ENCODE assay signal across 12 cellular contexts in the genomic region with DNA sequence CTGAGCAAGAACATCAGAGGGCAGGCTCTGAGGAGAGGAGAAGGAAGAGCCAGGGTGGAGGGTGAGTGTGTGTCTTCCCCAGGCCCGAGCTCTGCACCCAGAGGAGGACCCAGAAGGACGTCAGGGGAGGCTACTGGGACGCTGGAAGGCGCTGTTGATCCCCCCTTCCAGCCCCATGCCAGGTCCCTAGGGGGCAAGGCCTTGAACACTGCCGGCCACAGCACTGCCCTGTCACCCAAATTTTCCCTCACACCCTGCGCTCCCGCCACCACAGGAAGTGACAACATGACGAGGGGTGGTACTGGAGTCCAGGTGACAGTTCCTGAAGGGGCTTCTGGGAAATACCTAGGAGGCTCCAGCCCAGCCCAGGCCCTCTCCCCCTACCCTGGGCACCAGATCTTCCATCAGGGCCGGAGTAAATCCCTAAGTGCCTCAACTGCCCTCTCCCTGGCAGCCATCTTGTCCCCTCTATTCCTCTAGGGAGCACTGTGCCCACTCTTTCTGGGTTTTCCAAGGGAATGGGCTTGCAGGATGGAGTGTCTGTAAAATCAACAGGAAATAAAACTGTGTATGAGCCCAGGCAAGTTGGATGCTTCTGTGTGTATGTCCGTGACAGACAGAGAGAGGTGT. TPM values are rescaled to one million over a fixed set of nuclear protein-coding genes. Genes with fewer than 3 reads are reported as not detected.
DNase-seq lines count a peak whose midpoint lies in the region; ATAC-seq, FAIRE-seq and TF ChIP-seq lines count a peak whose summit lies in the region.
"Had no signal": no experiment of that assay in that cellular context is flagged by ENCODE, and none has a peak within 500 bp of the region (broad histone marks: within the 10 kb centered on the region; RNA-seq: fewer than 3 reads in every experiment).

No MANE protein-coding gene starts in this region.

- no peak overlapping the region for H2AFZ ChIP-seq in endothelial cell of umbilical vein (ENCODE audit: low read depth, low read length)

- H3K79me2 ChIP-seq in endothelial cell of umbilical vein (ENCODE audit: control insufficient read depth, insufficient read depth, low read length) = no peaks in the 10 kb centered on the region

- CTCF ChIA-PET in activated B cell treated with CpG ODN at 0.5 μM for 24 hours (lab: Charles Lee) = interaction anchor here (1.0 to 4.6 kb wide), 11 partner anchors 19 to 274 kb away, joined by 3 to 34 read pairs (median 6); a partner anchor contains a TSS
- CTCF ChIA-PET in endothelial cell of umbilical vein (lab: Charles Lee) = interaction anchor here (0.6 to 8.7 kb wide), 9 partner anchors 9 to 269 kb away, joined by 3 to 237 read pairs (median 4); a partner anchor contains a TSS

- BruUV-seq in endothelial cell of umbilical vein (replicated peaks; lab: Mats Ljungman, UMichigan) = no TSS peak

- ATAC-seq in activated B cell treated with CpG ODN at 0.5 μM for 24 hours (ENCODE audit: low read depth) = no peak
- ATAC-seq in HG02870 (IDR thresholded peaks at IDR 0.05; ENCODE audit: unreplicated experiment) = no peak

- no peak for TF ChIP-seq CTCF in activated B cell treated with CpG ODN at 0.5 μM for 24 hours (IDR thresholded peaks at IDR 0.05)
- TF ChIP-seq CTCF in endothelial cell of umbilical vein (IDR thresholded peaks at IDR 0.05; ENCODE audit: extremely low read depth in 1 of 2, insufficient read depth in 1 of 2, low read depth in 1 of 2, low read length in 2 of 2) = no peak
- TF ChIP-seq CTCF in brain microvascular endothelial cell (IDR thresholded peaks at IDR 0.05; ENCODE audit: low read depth, low read length, missing control alignments) = no peak

- no peak overlapping the region for H3K27ac ChIP-seq in endothelial cell of umbilical vein (ENCODE audit: insufficient read depth, low read depth, low read length)
- peak overlapping the region; percentile 83 for H3K27ac ChIP-seq in temporal lobe (ENCODE audit: low read depth, low read length)
- H3K27ac ChIP-seq in brain microvascular endothelial cell = no peak overlapping the region

- peak overlapping the region; percentile 93 for H3K4me3 Mint-ChIP-seq in activated CD4-positive, alpha-beta T cell treated with anti-CD3 and anti-CD28 coated beads, Interleukin-2, amount 10 ng/mL, durations not matched to agents 24 days and 14 days
- H3K4me3 Mint-ChIP-seq in activated B cell treated with CpG ODN at 0.5 μM for 24 hours = no peak overlapping the region

- peak overlapping the region; percentile 66 for H3K27ac Mint-ChIP-seq in activated CD4-positive, alpha-beta T cell treated with anti-CD3 and anti-CD28 coated beads, Interleukin-2, amount 10 ng/mL, durations not matched to agents 24 days and 14 days
- peak overlapping the region; percentile 7 for H3K27ac Mint-ChIP-seq in activated B cell treated with CpG ODN at 0.5 μM for 24 hours

- dilution Hi-C loops in endothelial cell of umbilical vein (cut with MboI; ENCODE audit: extremely low pct_ligation_motif_present, low sequenced_read_pairs) = no loop called here

- H3K27me3 Mint-ChIP-seq in activated CD4-positive, alpha-beta T cell treated with anti-CD3 and anti-CD28 coated beads, Interleukin-2, amount 10 ng/mL, durations not matched to agents 24 days and 14 days = peaks cover 40% of the 10 kb centered on the region
- peaks cover 33% of the 10 kb centered on the region for H3K27me3 Mint-ChIP-seq in activated B cell treated with CpG ODN at 0.5 μM for 24 hours

- H4K20me1 ChIP-seq in endothelial cell of umbilical vein (replicated peaks; ENCODE audit: control insufficient read depth, extremely low read depth, insufficient read depth, low read length) = no peaks in the 10 kb centered on the region

- POLR2A ChIA-PET in activated B cell treated with CpG ODN at 0.5 μM for 24 hours (lab: Charles Lee) (interaction anchor here (1.4 kb wide), 1 partner anchor 69 kb away, joined by 4 read pairs; a partner anchor contains a TSS), endothelial cell of umbilical vein (lab: Charles Lee) (interaction anchor here (4.5 kb wide), 1 partner anchor 17 kb away, joined by 32 read pairs; a partner anchor contains a TSS)

- H3K9me3 Mint-ChIP-seq in activated CD4-positive, alpha-beta T cell treated with anti-CD3 and anti-CD28 coated beads, Interleukin-2, amount 10 ng/mL, durations not matched to agents 24 days and 14 days = no peaks in the 10 kb centered on the region
- H3K9me3 Mint-ChIP-seq in activated B cell treated with CpG ODN at 0.5 μM for 24 hours = no peaks in the 10 kb centered on the region

- H3K9ac ChIP-seq in endothelial cell of umbilical vein (replicated peaks; ENCODE audit: extremely low read depth, insufficient read depth, low read length) = no peak overlapping the region

- TF ChIP-seq POLR2A in endothelial cell of umbilical vein (IDR thresholded peaks at IDR 0.05; ENCODE audit: low read depth, low read length) = no peak

- no peaks in the 10 kb centered on the region for H3K9me1 ChIP-seq in endothelial cell of umbilical vein (replicated peaks; ENCODE audit: control insufficient read depth, extremely low read depth, insufficient read depth, low read length)

- in situ Hi-C loops in brain microvascular endothelial cell (cut with HindIII; ENCODE audit: low pct_ligation_motif_present, low sequenced_read_pairs) = no loop called here

- H3K36me3 Mint-ChIP-seq in activated CD4-positive, alpha-beta T cell treated with anti-CD3 and anti-CD28 coated beads, Interleukin-2, amount 10 ng/mL, durations not matched to agents 24 days and 14 days (ENCODE audit: low read depth) = no peaks in the 10 kb centered on the region
- no peaks in the 10 kb centered on the region for H3K36me3 Mint-ChIP-seq in activated B cell treated with CpG ODN at 0.5 μM for 24 hours (ENCODE audit: low read depth)

- DNase-seq in activated CD4-positive, alpha-beta T cell treated with anti-CD3 and anti-CD28 coated beads, Interleukin-2, amount 10 ng/mL, durations not matched to agents 24 days and 14 days = no peak
- no peak for DNase-seq in activated CD4-positive, alpha-beta T cell treated with anti-CD3 and anti-CD28 coated beads for 48 hours
- DNase-seq in activated B cell treated with CpG ODN at 0.5 μM for 24 hours (no peak), endothelial cell of umbilical vein (ENCODE audit: low read depth, low spot score) (no peak), cerebellum (ENCODE audit: low spot score) (no peak), brain microvascular endothelial cell (no peak)
- DNase-seq: activated gamma-delta T cell treated with Interleukin-2 at 50 U/mL for 16 hours, HCEC 1CT had no signal

- intact Hi-C loops in activated CD4-positive, alpha-beta T cell treated with anti-CD3 and anti-CD28 coated beads, Interleukin-2, amount 10 ng/mL, durations not matched to agents 24 days and 14 days (cut with micrococcal nuclease) = no loop called here
- intact Hi-C loops in activated B cell treated with CpG ODN at 0.5 μM for 24 hours (cut with micrococcal nuclease) (no loop called here), endothelial cell of umbilical vein (cut with micrococcal nuclease) (no loop called here)

- H3K27me3 ChIP-seq in endothelial cell of umbilical vein (ENCODE audit: control insufficient read depth in 2 of 2, insufficient read depth in 2 of 2, low read length in 2 of 2) = peaks cover 3 to 9% of the 10 kb centered on the region in 2 experiments
- H3K27me3 ChIP-seq in brain microvascular endothelial cell (replicated peaks) = peaks cover 9% of the 10 kb centered on the region

- peaks cover 54% of the 10 kb centered on the region for H3K4me1 Mint-ChIP-seq in activated CD4-positive, alpha-beta T cell treated with anti-CD3 and anti-CD28 coated beads, Interleukin-2, amount 10 ng/mL, durations not matched to agents 24 days and 14 days
- H3K4me1 Mint-ChIP-seq in activated B cell treated with CpG ODN at 0.5 μM for 24 hours = peaks cover 79% of the 10 kb centered on the region

- peak overlapping the region; percentile 51 for H3K4me2 ChIP-seq in endothelial cell of umbilical vein (ENCODE audit: insufficient read depth, low read length)

- H3K9me3 ChIP-seq in endothelial cell of umbilical vein (replicated peaks; ENCODE audit: control insufficient read depth, insufficient read depth, low read length) = no peaks in the 10 kb centered on the region

- peaks cover 56% of the 10 kb centered on the region for H3K4me1 ChIP-seq in endothelial cell of umbilical vein (ENCODE audit: control insufficient read depth, extremely low read depth, insufficient read depth, low read length)

- H3K4me3 ChIP-seq in endothelial cell of umbilical vein (replicated peaks in 1 of 3; ENCODE audit: insufficient read depth in 1 of 3, low read depth in 1 of 3, low read length in 3 of 3) (no peak overlapping the region), brain microvascular endothelial cell (ENCODE audit: low read depth, low read length) (no peak overlapping the region)

- no peak for FAIRE-seq in endothelial cell of umbilical vein (lab: Jason Lieb, UNC)
- FAIRE-seq: islet of Langerhans had no signal

- no peaks in the 10 kb centered on the region for H3K36me3 ChIP-seq in endothelial cell of umbilical vein (ENCODE audit: control insufficient read depth in 2 of 2, extremely low read depth in 1 of 2, insufficient read depth in 2 of 2, low read length in 2 of 2)
- H3K36me3 ChIP-seq in brain microvascular endothelial cell (replicated peaks) = no peaks in the 10 kb centered on the region

RNA-seq across cellular contexts. Expression of a gene that starts 17.1 kb away (rescaled TPM):
- total RNA-seq in activated CD4-positive, alpha-beta T cell treated with anti-CD3 and anti-CD28 coated beads, Interleukin-2, amount 10 ng/mL, durations not matched to agents 24 days and 14 days = not detected in 2 replicates
- total RNA-seq in activated B cell treated with CpG ODN at 0.5 μM for 24 hours = 0.27 and 0.51 TPM in 2 replicates
- total RNA-seq in endothelial cell of umbilical vein = not detected in 2 replicates
- 0.14 and 0.15 TPM in 2 replicates for polyA plus RNA-seq in endothelial cell of umbilical vein
- polyA plus RNA-seq in endothelial cell of umbilical vein (2011; cell fraction: cytosol; rRNA removed) = 0.05 and 0.14 TPM in 2 replicates
- 0.07 TPM in 1 of 2 replicates, not detected in the other for polyA plus RNA-seq in endothelial cell of umbilical vein (2011; cell fraction: nucleus; rRNA removed)
- polyA plus RNA-seq in endothelial cell of umbilical vein (2012) = 0.08 and 0.15 TPM in 2 replicates
- 0.15 TPM in 1 of 2 replicates, not detected in the other for polyA minus RNA-seq in endothelial cell of umbilical vein
- polyA minus RNA-seq in endothelial cell of umbilical vein (2011; cell fraction: cytosol; rRNA and poly(A)+ RNA removed) = not detected
- polyA minus RNA-seq in endothelial cell of umbilical vein (2011; cell fraction: nucleus; rRNA and poly(A)+ RNA removed) = not detected in 2 replicates
- total RNA-seq in temporal lobe = 98.8 TPM
- 106 TPM for total RNA-seq in cerebellum
- total RNA-seq: omental fat pad had no signal

RNA-seq across cellular contexts. Expression of a gene that starts 18.1 kb away (rescaled TPM):
- 0.05 TPM in 2 replicates for total RNA-seq in activated CD4-positive, alpha-beta T cell treated with anti-CD3 and anti-CD28 coated beads, Interleukin-2, amount 10 ng/mL, durations not matched to agents 24 days and 14 days
- total RNA-seq in activated B cell treated with CpG ODN at 0.5 μM for 24 hours (not detected in 2 replicates), endothelial cell of umbilical vein (269 and 274 TPM in 2 replicates), temporal lobe (47.2 TPM), cerebellum (45.5 TPM)
- polyA plus RNA-seq in endothelial cell of umbilical vein = 15.5 and 19.4 TPM in 2 replicates
- polyA plus RNA-seq in endothelial cell of umbilical vein (2011; cell fraction: cytosol; rRNA removed) = 34.7 and 34.8 TPM in 2 replicates
- polyA plus RNA-seq in endothelial cell of umbilical vein (2011; cell fraction: nucleus; rRNA removed) = 54.3 and 59.9 TPM in 2 replicates
- 91.3 and 128 TPM in 2 replicates for polyA plus RNA-seq in endothelial cell of umbilical vein (2012)
- 27.1 and 31.8 TPM in 2 replicates for polyA minus RNA-seq in endothelial cell of umbilical vein
- 1.3 TPM for polyA minus RNA-seq in endothelial cell of umbilical vein (2011; cell fraction: cytosol; rRNA and poly(A)+ RNA removed)
- 14.7 and 17.6 TPM in 2 replicates for polyA minus RNA-seq in endothelial cell of umbilical vein (2011; cell fraction: nucleus; rRNA and poly(A)+ RNA removed)

RNA-seq across cellular contexts. Expression of a gene that starts 39.8 kb away (rescaled TPM):
- not detected in 2 replicates for total RNA-seq in activated CD4-positive, alpha-beta T cell treated with anti-CD3 and anti-CD28 coated beads, Interleukin-2, amount 10 ng/mL, durations not matched to agents 24 days and 14 days
- total RNA-seq in activated B cell treated with CpG ODN at 0.5 μM for 24 hours (not detected in 2 replicates), endothelial cell of umbilical vein (not detected in 2 replicates), temporal lobe (0.98 TPM), cerebellum (1.3 TPM)
- polyA plus RNA-seq in endothelial cell of umbilical vein = 0.14 TPM in 1 of 2 replicates, not detected in the other
- not detected in 2 replicates for polyA plus RNA-seq in endothelial cell of umbilical vein (2011; cell fraction: cytosol; rRNA removed)
- 0.68 and 0.70 TPM in 2 replicates for polyA plus RNA-seq in endothelial cell of umbilical vein (2011; cell fraction: nucleus; rRNA removed)
- not detected in 2 replicates for polyA plus RNA-seq in endothelial cell of umbilical vein (2012)
- not detected in 2 replicates for polyA minus RNA-seq in endothelial cell of umbilical vein
- polyA minus RNA-seq in endothelial cell of umbilical vein (2011; cell fraction: cytosol; rRNA and poly(A)+ RNA removed) = not detected
- polyA minus RNA-seq in endothelial cell of umbilical vein (2011; cell fraction: nucleus; rRNA and poly(A)+ RNA removed) = not detected in 2 replicates

RNA-seq across cellular contexts. Expression of a gene that starts 46.3 kb away (rescaled TPM):
- 0.62 and 1.4 TPM in 2 replicates for total RNA-seq in activated CD4-positive, alpha-beta T cell treated with anti-CD3 and anti-CD28 coated beads, Interleukin-2, amount 10 ng/mL, durations not matched to agents 24 days and 14 days
- total RNA-seq in activated B cell treated with CpG ODN at 0.5 μM for 24 hours (0.55 and 0.66 TPM in 2 replicates), endothelial cell of umbilical vein (1.0 and 2.6 TPM in 2 replicates), temporal lobe (7.1 TPM), cerebellum (9.6 TPM)
- polyA plus RNA-seq in endothelial cell of umbilical vein = 0.21 and 0.32 TPM in 2 replicates
- polyA plus RNA-seq in endothelial cell of umbilical vein (2011; cell fraction: cytosol; rRNA removed) = 0.37 and 0.45 TPM in 2 replicates
- 1.2 and 2.1 TPM in 2 replicates for polyA plus RNA-seq in endothelial cell of umbilical vein (2011; cell fraction: nucleus; rRNA removed)
- polyA plus RNA-seq in endothelial cell of umbilical vein (2012) = 0.37 and 0.88 TPM in 2 replicates
- not detected in 2 replicates for polyA minus RNA-seq in endothelial cell of umbilical vein
- polyA minus RNA-seq in endothelial cell of umbilical vein (2011; cell fraction: cytosol; rRNA and poly(A)+ RNA removed) = 2.4 TPM
- 0.82 TPM in 1 of 2 replicates, not detected in the other for polyA minus RNA-seq in endothelial cell of umbilical vein (2011; cell fraction: nucleus; rRNA and poly(A)+ RNA removed)

RNA-seq across cellular contexts. Expression of a gene that starts 57.8 kb away (rescaled TPM):
- 99.0 and 99.2 TPM in 2 replicates for total RNA-seq in activated CD4-positive, alpha-beta T cell treated with anti-CD3 and anti-CD28 coated beads, Interleukin-2, amount 10 ng/mL, durations not matched to agents 24 days and 14 days
- total RNA-seq in activated B cell treated with CpG ODN at 0.5 μM for 24 hours (64.6 and 71.8 TPM in 2 replicates), endothelial cell of umbilical vein (29.2 and 32.0 TPM in 2 replicates), temporal lobe (5.4 TPM), cerebellum (10.1 TPM)
- 15.5 and 22.4 TPM in 2 replicates for polyA plus RNA-seq in endothelial cell of umbilical vein
- polyA plus RNA-seq in endothelial cell of umbilical vein (2011; cell fraction: cytosol; rRNA removed) = 30.0 and 42.1 TPM in 2 replicates
- 46.6 and 52.0 TPM in 2 replicates for polyA plus RNA-seq in endothelial cell of umbilical vein (2011; cell fraction: nucleus; rRNA removed)
- polyA plus RNA-seq in endothelial cell of umbilical vein (2012) = 39.0 and 64.5 TPM in 2 replicates
- polyA minus RNA-seq in endothelial cell of umbilical vein = 38.2 and 48.0 TPM in 2 replicates
- polyA minus RNA-seq in endothelial cell of umbilical vein (2011; cell fraction: cytosol; rRNA and poly(A)+ RNA removed) = 37.6 TPM
- 26.2 and 46.5 TPM in 2 replicates for polyA minus RNA-seq in endothelial cell of umbilical vein (2011; cell fraction: nucleus; rRNA and poly(A)+ RNA removed)

Comparison
In these comparisons a context has a peak if more than half of its experiments do, and no peak if none do; other contexts are left out.
1. RNA of a gene that starts 17.1 kb away (total RNA-seq): 106 TPM in cerebellum (single experiment) and 98.8 TPM in temporal lobe (single experiment); 0.27 to 0.51 TPM in activated B cell treated with CpG ODN at 0.5 μM for 24 hours, not detected in activated CD4-positive, alpha-beta T cell treated with anti-CD3 and anti-CD28 coated beads, Interleukin-2, amount 10 ng/mL, durations not matched to agents 24 days and 14 days and not detected in endothelial cell of umbilical vein; every median in the first group is over 10 times any median in the second.
2. RNA of a gene that starts 18.1 kb away (total RNA-seq): 269 to 274 TPM in endothelial cell of umbilical vein, 47.2 TPM in temporal lobe (single experiment) and 45.5 TPM in cerebellum (single experiment); 0.05 TPM in activated CD4-positive, alpha-beta T cell treated with anti-CD3 and anti-CD28 coated beads, Interleukin-2, amount 10 ng/mL, durations not matched to agents 24 days and 14 days and not detected in activated B cell treated with CpG ODN at 0.5 μM for 24 hours; every median in the first group is over 10 times any median in the second.